Comparison of ENCODE assay signal across 8 cellular contexts in genomic region chr10:72692897-72693598, GRCh38. TPM values are rescaled to one million over a fixed set of nuclear protein-coding genes. Genes with fewer than 3 reads are reported as not detected.
DNase-seq lines count a peak whose midpoint lies in the region; ATAC-seq and TF ChIP-seq lines count a peak whose summit lies in the region.

No MANE protein-coding gene starts in this region.

- peaks cover 51% of the 10 kb centered on the region for H3K79me2 ChIP-seq in smooth muscle cell (ENCODE audit: low read depth)

- no CpG with 5 or more reads among the region's 11 CpGs for WGBS in iPS DF 6.9 (ENCODE audit: insufficient coverage, insufficient read length)
- WGBS in smooth muscle cell (ENCODE audit: low lambda C conversion rate), result 13% methylated on average over 11 of the region's 11 CpGs

- peak overlapping the region; percentile 60 for H3K27ac Mint-ChIP-seq in activated CD8-positive, alpha-beta T cell treated with anti-CD3 and anti-CD28 coated beads for 36 hours

- intact Hi-C loops in activated CD8-positive, alpha-beta T cell treated with anti-CD3 and anti-CD28 coated beads for 36 hours (cut with micrococcal nuclease), result no loop called here

- peak overlapping the region; percentile 55 for H3K9ac ChIP-seq in smooth muscle cell (ENCODE audit: low read depth)

- H3K4me1 Mint-ChIP-seq in activated CD8-positive, alpha-beta T cell treated with anti-CD3 and anti-CD28 coated beads for 36 hours (ENCODE audit: low read depth), result peaks cover 34% of the 10 kb centered on the region

- peaks cover 43% of the 10 kb centered on the region for H4K20me1 ChIP-seq in smooth muscle cell (ENCODE audit: low read depth)

- peak overlapping the region; percentile 65 for H2AFZ ChIP-seq in smooth muscle cell (ENCODE audit: low read depth)

- H3K36me3 Mint-ChIP-seq in activated CD8-positive, alpha-beta T cell treated with anti-CD3 and anti-CD28 coated beads for 36 hours (ENCODE audit: low read depth), result no peaks in the 10 kb centered on the region

- H3K9me3 Mint-ChIP-seq in activated CD8-positive, alpha-beta T cell treated with anti-CD3 and anti-CD28 coated beads for 36 hours, result no peaks in the 10 kb centered on the region

- H3K4me3 Mint-ChIP-seq in activated CD8-positive, alpha-beta T cell treated with anti-CD3 and anti-CD28 coated beads for 36 hours, result peak overlapping the region; percentile 74

- H3K9me3 ChIP-seq in iPS DF 6.9 (ENCODE audit: control insufficient read depth, insufficient read depth, low read length) (no peaks in the 10 kb centered on the region), smooth muscle cell (replicated peaks; ENCODE audit: low read depth) (no peaks in the 10 kb centered on the region)

- POLR2A ChIA-PET in activated CD8-positive, alpha-beta T cell treated with anti-CD3 and anti-CD28 coated beads for 36 hours (lab: Charles Lee), result interaction anchor here (0.6 to 1.5 kb wide), 7 partner anchors 44 to 360 kb away, joined by 3 to 4 read pairs (median 3); no protein-coding TSS in a partner anchor

- CTCF ChIA-PET in activated CD8-positive, alpha-beta T cell treated with anti-CD3 and anti-CD28 coated beads for 36 hours (lab: Charles Lee), result interaction anchor here (1.0 to 3.1 kb wide), 4 partner anchors 10 to 328 kb away, joined by 5 to 13 read pairs (median 6); no protein-coding TSS in a partner anchor

- no peaks in the 10 kb centered on the region for H3K4me1 ChIP-seq in iPS DF 6.9 (ENCODE audit: control insufficient read depth, insufficient read depth, low read length)
- H3K4me1 ChIP-seq in smooth muscle cell (ENCODE audit: low read depth), result peaks cover 4% of the 10 kb centered on the region

- ATAC-seq in activated CD8-positive, alpha-beta T cell treated with anti-CD3 and anti-CD28 coated beads for 36 hours, result peak; percentile 1
- ATAC-seq in GM18511 (IDR thresholded peaks at IDR 0.05; ENCODE audit: unreplicated experiment) (no peak), left lobe of liver (no peak)

- H3K4me2 ChIP-seq in smooth muscle cell, result peak overlapping the region; percentile 99

- H3F3A ChIP-seq in smooth muscle cell (ENCODE audit: low read depth), result no peaks in the 10 kb centered on the region

- H3K27me3 Mint-ChIP-seq in activated CD8-positive, alpha-beta T cell treated with anti-CD3 and anti-CD28 coated beads for 36 hours, result no peaks in the 10 kb centered on the region

- H3K36me3 ChIP-seq in iPS DF 6.9 (ENCODE audit: control insufficient read depth, insufficient read depth, low read length) (no peaks in the 10 kb centered on the region), smooth muscle cell (ENCODE audit: low read depth) (no peaks in the 10 kb centered on the region)

- H3K27me3 ChIP-seq in HL-60 (ENCODE audit: insufficient read depth, poor library complexity, severe bottlenecking) (no peaks in the 10 kb centered on the region), iPS DF 6.9 (ENCODE audit: control insufficient read depth, insufficient read depth, low read length) (no peaks in the 10 kb centered on the region), smooth muscle cell (ENCODE audit: low read depth) (no peaks in the 10 kb centered on the region)

- H3K27ac ChIP-seq in HL-60 (replicated peaks) (peak overlapping the region; percentile 83), iPS DF 6.9 (ENCODE audit: low read length) (no peak overlapping the region), smooth muscle cell (ENCODE audit: low read depth) (no peak overlapping the region)

- DNase-seq in DMS53 (lab: John Stamatoyannopoulos, UW) (peak; percentile 55), DMS53 treated with DMSO at 0.1 percent for 48 hours (lab: John Stamatoyannopoulos, UW; ENCODE audit: unreplicated experiment) (no peak), HL-60 (ENCODE audit: low read depth in 1 of 2, low spot score in 1 of 2) (peak in 1 of 2 experiments; percentile 22), iPS DF 6.9 (ENCODE audit: low read depth, low spot score) (no peak), smooth muscle cell (lab: John Stamatoyannopoulos, UW; ENCODE audit: unreplicated experiment) (no peak), left lobe of liver (ENCODE audit: low spot score) (no peak)
- peak; percentile 11 for DNase-seq in activated CD8-positive, alpha-beta T cell treated with anti-CD3 and anti-CD28 coated beads for 36 hours

- TF ChIP-seq CTCF in HL-60 (IDR thresholded peaks at IDR 0.05; ENCODE audit: insufficient read depth, low read length), result no peak
- TF ChIP-seq CTCF in activated CD8-positive, alpha-beta T cell treated with anti-CD3 and anti-CD28 coated beads for 36 hours (IDR thresholded peaks at IDR 0.05), result no peak
- TF ChIP-seq CTCF in smooth muscle cell (IDR thresholded peaks at IDR 0.05; ENCODE audit: borderline replicate concordance, insufficient read depth, poor library complexity, severe bottlenecking), result no peak

- H3K4me3 ChIP-seq in HL-60 (replicated peaks; ENCODE audit: insufficient read depth, low read length), result peak overlapping the region; percentile 72
- peak overlapping the region; percentile 97 for H3K4me3 ChIP-seq in iPS DF 6.9 (ENCODE audit: low read length)
- H3K4me3 ChIP-seq in smooth muscle cell, result peak overlapping the region; percentile 77

RNA-seq across cellular contexts. Expression of gene MCU, which starts 1.1 kb away (rescaled TPM):
- total RNA-seq in activated CD8-positive, alpha-beta T cell treated with anti-CD3 and anti-CD28 coated beads for 36 hours, result 10 to 100 TPM; 17.1 to 18.3 TPM
- total RNA-seq in smooth muscle cell (22.4 and 30.4 TPM in 2 replicates), left lobe of liver (6.6 TPM)
- 15.4 and 17.1 TPM in 2 replicates for polyA plus RNA-seq in smooth muscle cell

Comparison
In these comparisons a context has a peak if more than half of its experiments do, and no peak if none do; other contexts are left out.
1. DNase-seq: peak in DMS53 (single experiment) and activated CD8-positive, alpha-beta T cell treated with anti-CD3 and anti-CD28 coated beads for 36 hours (single experiment); none in DMS53 treated with DMSO at 0.1 percent for 48 hours (single experiment), iPS DF 6.9 (single experiment), smooth muscle cell (single experiment) and left lobe of liver (single experiment).
2. Peak in every context shown above with its lines, with median percentiles within 50 percentile points of each other: H3K4me3 ChIP-seq.